In the genomic region with DNA sequence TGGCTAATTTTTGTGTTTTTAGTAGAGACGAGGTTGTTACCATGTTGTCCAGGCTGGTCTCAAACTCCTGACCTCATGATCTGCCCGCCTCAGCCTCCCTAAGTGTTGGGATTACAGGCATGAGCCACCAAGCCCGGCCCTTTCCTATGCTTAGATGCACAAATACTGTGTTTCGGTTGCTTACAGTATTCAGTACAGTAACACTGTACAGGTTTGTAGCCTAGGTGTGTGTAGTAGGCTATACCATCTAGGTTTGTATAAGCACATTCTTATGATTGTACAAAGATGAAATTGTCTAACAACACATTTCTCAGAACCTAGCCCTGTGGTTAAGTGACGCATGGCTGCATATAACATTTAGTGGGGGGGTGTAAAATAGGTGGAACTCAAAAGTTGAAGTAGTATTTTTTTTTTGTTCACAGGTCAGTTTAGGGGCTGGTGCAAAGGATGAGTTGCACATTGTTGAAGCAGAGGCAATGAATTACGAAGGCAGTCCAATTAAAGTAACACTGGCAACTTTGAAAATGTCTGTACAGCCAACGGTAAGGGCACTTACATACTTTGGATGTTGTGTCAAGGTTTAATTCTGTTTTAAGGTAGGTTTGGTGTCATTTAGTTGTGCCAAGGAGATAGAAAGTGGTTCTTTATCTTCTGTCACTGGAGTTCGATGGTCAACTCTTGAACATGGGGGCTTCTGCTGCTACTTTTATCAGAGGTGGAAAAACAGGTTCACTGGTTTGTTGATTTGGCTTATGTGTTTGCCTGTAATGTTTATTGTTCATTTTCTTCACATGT, we compare ENCODE assay signal across 10 cellular contexts. TPM values are rescaled to one million over a fixed set of nuclear protein-coding genes. Genes with fewer than 3 reads are reported as not detected.
DNase-seq lines count a peak whose midpoint lies in the region; ATAC-seq and TF ChIP-seq lines count a peak whose summit lies in the region.
"Had no signal": no experiment of that assay in that cellular context is flagged by ENCODE, and none has a peak within 500 bp of the region (broad histone marks: within the 10 kb centered on the region; RNA-seq: fewer than 3 reads in every experiment).

No MANE protein-coding gene starts in this region.

- DNase-seq in ELR (ENCODE audit: low read depth) = peak; percentile 40
- DNase-seq in LNCaP clone FGC (ENCODE audit: low read depth) = no peak
- DNase-seq in NCI-H526 treated with DMSO at 0.1 percent for 48 hours (lab: John Stamatoyannopoulos, UW) = no peak
- DNase-seq in stimulated activated CD4-positive, alpha-beta T cell treated with anti-CD3 and anti-CD28 coated beads, Interleukin-4, amount 100 ng/mL, for 1 hour = no peak
- DNase-seq: foreskin melanocyte had no signal

- H3K4me1 Mint-ChIP-seq in brain (peaks cover 64% of the 10 kb centered on the region), nephron (peaks cover 35% of the 10 kb centered on the region)

- H3K36me3 Mint-ChIP-seq in brain = peaks cover 77% of the 10 kb centered on the region
- peaks cover 67% of the 10 kb centered on the region for H3K36me3 Mint-ChIP-seq in nephron (ENCODE audit: low read depth)

- H3K27ac Mint-ChIP-seq in brain = peak overlapping the region in 3 of 5 experiments; percentile 28 to 72 (median 62)
- peak overlapping the region in 1 of 3 experiments; percentile 30 for H3K27ac Mint-ChIP-seq in nephron

- TF ChIP-seq CTCF in LNCaP clone FGC (IDR thresholded peaks at IDR 0.05; ENCODE audit: control insufficient read depth, extremely low read depth, insufficient read depth) (no peak), brain (conservative IDR thresholded peaks at IDR 0.05) (no peak), nephron (IDR thresholded peaks at IDR 0.05; ENCODE audit: unreplicated experiment in 3 of 3) (no peak)

- peak overlapping the region; percentile 59 for H3K4me3 ChIP-seq in LNCaP clone FGC (ENCODE audit: low read depth, low read length)

- H3K4me3 Mint-ChIP-seq in brain (peak overlapping the region; percentile 68 to 100 (median 99)), nephron (peak overlapping the region; percentile 97 to 99 (median 99))

- H3K9me3 Mint-ChIP-seq in brain = peaks cover 0 to 7% (median 4%) of the 10 kb centered on the region in 5 experiments
- no peaks in the 10 kb centered on the region for H3K9me3 Mint-ChIP-seq in nephron

- ATAC-seq in GM18858 (IDR thresholded peaks at IDR 0.05; ENCODE audit: unreplicated experiment) = no peak
- ATAC-seq in GM18870 (IDR thresholded peaks at IDR 0.05; ENCODE audit: unreplicated experiment) = no peak
- ATAC-seq: HCT116 had no signal

- H3K27me3 Mint-ChIP-seq in brain = peaks cover 13% of the 10 kb centered on the region
- no peaks in the 10 kb centered on the region for H3K27me3 Mint-ChIP-seq in nephron (ENCODE audit: low read depth)

RNA-seq across cellular contexts. Expression of gene NPM1, which starts 3.4 kb away (rescaled TPM):
- 407 TPM for polyA plus RNA-seq in brain (ENCODE audit: insufficient read depth, low read depth, low replicate concordance)

RNA-seq across cellular contexts. Expression of gene FGF18, which starts 28.4 kb away (rescaled TPM):
- 0.58 TPM for polyA plus RNA-seq in brain (ENCODE audit: insufficient read depth, low read depth, low replicate concordance)
